Comparison of ENCODE assay signal across 17 cellular contexts in genomic region chr7:121953164-121953563, GRCh38.
DNase-seq lines count a peak whose midpoint lies in the region; ATAC-seq, FAIRE-seq and TF ChIP-seq lines count a peak whose summit lies in the region.
"Had no signal": no experiment of that assay in that cellular context is flagged by ENCODE, and none has a peak within 500 bp of the region (broad histone marks: within the 10 kb centered on the region; RNA-seq: fewer than 3 reads in every experiment).

No MANE protein-coding gene starts in this region.

- POLR2A ChIA-PET in HepG2 (lab: Yijun Ruan, JAX) = no interaction called here
- POLR2A ChIA-PET in WTC11 (lab: Charles Lee) = no interaction called here

- no peaks in the 10 kb centered on the region for H3K79me1 ChIP-seq in H9 (ENCODE audit: insufficient read depth, low read depth, low read length, poor library complexity, severe bottlenecking)

- H3K4me3 ChIP-seq in HepG2 (replicated peaks in 1 of 3; ENCODE audit: insufficient read depth in 1 of 3, low read depth in 2 of 3, low read length in 3 of 3) = no peak overlapping the region
- H3K4me3 ChIP-seq in right lobe of liver = no peak overlapping the region
- H3K4me3 ChIP-seq: A549 had no signal

- H3K36me3 Mint-ChIP-seq in H9 (ENCODE audit: insufficient read depth in 1 of 3, low read depth in 3 of 3) (peaks cover 17 to 35% (median 22%) of the 10 kb centered on the region in 3 experiments), WTC11 (peaks cover 17% of the 10 kb centered on the region)
- H3K36me3 Mint-ChIP-seq: CD8-positive, alpha-beta memory T cell had no signal

- H3K23ac ChIP-seq in H9 (ENCODE audit: insufficient read length, low read depth, low read length) = no peak overlapping the region

- no peak overlapping the region for H2BK120ac ChIP-seq in H9 (ENCODE audit: low read depth, low read length, poor library complexity, severe bottlenecking)

- H3K36me3 ChIP-seq in HepG2 (replicated peaks in 1 of 2; ENCODE audit: control insufficient read depth in 1 of 2, insufficient read depth in 2 of 2, low read length in 2 of 2) (no peaks in the 10 kb centered on the region), right lobe of liver (no peaks in the 10 kb centered on the region)
- H3K36me3 ChIP-seq: BE2C had no signal

- H3K27me3 Mint-ChIP-seq in H9 (ENCODE audit: low read depth) = no peaks in the 10 kb centered on the region; the same call in 1 of the 2 replicates
- no peaks in the 10 kb centered on the region for H3K27me3 Mint-ChIP-seq in WTC11 (ENCODE audit: low read depth)
- H3K27me3 Mint-ChIP-seq: CD8-positive, alpha-beta memory T cell had no signal

- TF ChIP-seq CTCF in HepG2 (CRISPR knock-in tag; IDR thresholded peaks at IDR 0.05) = no peak
- TF ChIP-seq CTCF in right lobe of liver (IDR thresholded peaks at IDR 0.05) = no peak
- no peak for TF ChIP-seq CTCF in H9 (conservative IDR thresholded peaks at IDR 0.05)
- no peak for TF ChIP-seq CTCF in WTC11 (IDR thresholded peaks at IDR 0.05)

- no peak overlapping the region for H3K18ac ChIP-seq in H9 (ENCODE audit: insufficient read length, low read depth, low read length)

- no peak overlapping the region for H2BK5ac ChIP-seq in H9 (ENCODE audit: insufficient read length, low read length)

- H3K27ac ChIP-seq in HepG2 (ENCODE audit: extremely low read length, insufficient read depth, low read length) (no peak overlapping the region), right lobe of liver (no peak overlapping the region), H9 (ENCODE audit: insufficient read length, low read depth, low read length) (peak overlapping the region; percentile 93)
- H3K27ac ChIP-seq: A549, HL-60 had no signal

- CTCF ChIA-PET in HepG2 (lab: Yijun Ruan, JAX; ENCODE audit: low intra/inter-chr PET ratio, low total read pairs) = no interaction called here
- CTCF ChIA-PET in WTC11 (lab: Charles Lee) = interaction anchor here (1.3 to 1.5 kb wide), 2 partner anchors 18 to 41 kb away, joined by 3 to 7 read pairs; no protein-coding TSS in a partner anchor

- H2BK15ac ChIP-seq in H9 (ENCODE audit: low read depth, low read length) = no peak overlapping the region

- H3K4me1 ChIP-seq in HepG2 (ENCODE audit: insufficient read depth, low read length) = no peaks in the 10 kb centered on the region
- no peaks in the 10 kb centered on the region for H3K4me1 ChIP-seq in right lobe of liver
- peaks cover 12% of the 10 kb centered on the region for H3K4me1 ChIP-seq in H9 (ENCODE audit: insufficient read depth, low read length)
- H3K4me1 ChIP-seq: A549, BE2C, Caco-2 had no signal

- H2AFZ ChIP-seq in HepG2 (ENCODE audit: low read length) (no peak overlapping the region), H9 (ENCODE audit: low read length) (no peak overlapping the region)

- H3K27ac Mint-ChIP-seq in H9 (peak overlapping the region in 1 of 3 experiments; percentile 2; a peak in 3 of 7 replicates), WTC11 (peak overlapping the region; percentile 88)
- H3K27ac Mint-ChIP-seq: CD8-positive, alpha-beta memory T cell had no signal

- no TSS peak for BruUV-seq in HepG2 (replicated peaks; lab: Mats Ljungman, UMichigan)

- H3K56ac ChIP-seq in H9 (ENCODE audit: insufficient read length, low read depth, low read length) = no peak overlapping the region

- H3K4me3 Mint-ChIP-seq in H9 (no peak overlapping the region), WTC11 (peak overlapping the region; percentile 8; the same call in 1 of the 2 replicates)
- H3K4me3 Mint-ChIP-seq: CD8-positive, alpha-beta memory T cell had no signal

- H3K14ac ChIP-seq in H9 (ENCODE audit: insufficient read depth, low read length) = no peak overlapping the region

- TF ChIP-seq RAD21 in HepG2 (CRISPR knock-in tag; IDR thresholded peaks at IDR 0.05) = no peak

- TF ChIP-seq EP300 in HepG2 (IDR thresholded peaks at IDR 0.05; ENCODE audit: low read depth in 2 of 2, low read length in 2 of 2) (no peak), HepG2 (CRISPR knock-in tag; IDR thresholded peaks at IDR 0.05; ENCODE audit: borderline replicate concordance) (no peak)

- H3K27me3 ChIP-seq in HepG2 (ENCODE audit: control insufficient read depth in 1 of 2, insufficient read depth in 2 of 2, low read length in 2 of 2) (no peaks in the 10 kb centered on the region), right lobe of liver (no peaks in the 10 kb centered on the region), H9 (ENCODE audit: insufficient read depth, low read length) (no peaks in the 10 kb centered on the region)
- H3K27me3 ChIP-seq: BE2C had no signal

- H2BK12ac ChIP-seq in H9 (ENCODE audit: insufficient read length, low read depth, low read length) = no peak overlapping the region

- H3K79me2 ChIP-seq in HepG2 (ENCODE audit: insufficient read depth, low read length) = no peaks in the 10 kb centered on the region
- peaks cover 17% of the 10 kb centered on the region; the same call in 1 of the 2 replicates for H3K79me2 ChIP-seq in H9 (ENCODE audit: insufficient read depth, low read length)

- TF ChIP-seq POLR2A in HepG2 (IDR thresholded peaks at IDR 0.05; ENCODE audit: insufficient read depth in 1 of 2, low read depth in 2 of 2, low read length in 2 of 2) = no peak
- TF ChIP-seq POLR2A in right lobe of liver (IDR thresholded peaks at IDR 0.05) = no peak

- H3K9ac ChIP-seq in HepG2 (ENCODE audit: insufficient read depth, low read depth, low read length) (no peak overlapping the region), H9 (ENCODE audit: extremely low read depth, insufficient read length, low read length) (no peak overlapping the region)

- no peaks in the 10 kb centered on the region for H3K23me2 ChIP-seq in H9 (ENCODE audit: insufficient read length, low read depth, low read length, poor library complexity, severe bottlenecking)

- no peak for FAIRE-seq in HepG2 (lab: Jason Lieb, UNC)
- FAIRE-seq: A549, GM12892 had no signal

- ATAC-seq in HepG2 (no peak), right lobe of liver (no peak), WTC11 (no peak), left ventricle myocardium superior (no peak)
- ATAC-seq: A549, HCT116 had no signal

- H4K20me1 ChIP-seq in HepG2 (ENCODE audit: insufficient read depth, low read length) = no peaks in the 10 kb centered on the region
- H4K20me1 ChIP-seq in H9 (ENCODE audit: control insufficient read depth, insufficient read depth, insufficient read length) = no peaks in the 10 kb centered on the region

- H4K5ac ChIP-seq in H9 (ENCODE audit: insufficient read length, low read depth, low read length) = no peak overlapping the region

- no peak overlapping the region for H3K4ac ChIP-seq in H9 (ENCODE audit: low read depth, low read length)

- no peak overlapping the region for H3T11ph ChIP-seq in H9 (ENCODE audit: low read length)

- no peak for DNase-seq in HepG2 (ENCODE audit: low spot score)
- DNase-seq in right lobe of liver = no peak
- no peak for DNase-seq in H9
- no peak for DNase-seq in WTC11 (ENCODE audit: low spot score)
- no peak for DNase-seq in activated naive CD4-positive, alpha-beta T cell treated with anti-CD3 and anti-CD28 coated beads, Interleukin-2, amount 50 U/mL, for 16 hours
- no peak for DNase-seq in left ventricle myocardium superior
- no peak for DNase-seq in hippocampal formation (lab: John Stamatoyannopoulos, UW)
- DNase-seq: BE2C; Caco-2; CD8-positive, alpha-beta memory T cell; DND-41; GDM1; GOT3 had no signal

- peaks cover 52 to 57% of the 10 kb centered on the region in 2 experiments for H3K4me1 Mint-ChIP-seq in H9
- H3K4me1 Mint-ChIP-seq in WTC11 = peaks cover 88% of the 10 kb centered on the region
- H3K4me1 Mint-ChIP-seq: CD8-positive, alpha-beta memory T cell had no signal

- no peak overlapping the region for H4K8ac ChIP-seq in H9 (replicated peaks; ENCODE audit: insufficient read length, low read depth, low read length)

- no peaks in the 10 kb centered on the region for H3K9me3 ChIP-seq in HepG2 (ENCODE audit: low read length)
- H3K9me3 ChIP-seq in right lobe of liver = no peaks in the 10 kb centered on the region
- H3K9me3 ChIP-seq in H9 (ENCODE audit: control insufficient read depth, low read depth, low read length) = no peaks in the 10 kb centered on the region
- H3K9me3 ChIP-seq: A549, BE2C, Caco-2 had no signal

- intact Hi-C loops in HepG2 (cut with micrococcal nuclease; ENCODE audit: unreplicated experiment) (no loop called here), right lobe of liver (cut with DNase I) (no loop called here), left ventricle myocardium superior (cut with micrococcal nuclease) (no loop called here)

- in situ Hi-C loops in HepG2 (cut with HindIII; ENCODE audit: extremely low pct_ligation_motif_present, low pct_unique_long_range_greater_than_20kb) = no loop called here

- H2AK5ac ChIP-seq in H9 (ENCODE audit: insufficient read length, low read length) = no peak overlapping the region

- H2BK20ac ChIP-seq in H9 (ENCODE audit: low read depth, low read length, poor library complexity, severe bottlenecking) = no peak overlapping the region

- H3K4me2 ChIP-seq in HepG2 (ENCODE audit: low read depth, low read length) (no peak overlapping the region), H9 (ENCODE audit: insufficient read depth, insufficient read length, low read length) (no peak overlapping the region)
- H3K4me2 ChIP-seq: A549 had no signal

- H3K9me3 Mint-ChIP-seq in H9 (no peaks in the 10 kb centered on the region), WTC11 (no peaks in the 10 kb centered on the region)

- no peak overlapping the region for H4K91ac ChIP-seq in H9 (ENCODE audit: insufficient read length, low read depth, low read length)

TF ChIP-seq in HepG2, 621 proteins besides CTCF, POLR2A, EP300 and RAD21:
- TF ChIP-seq CEBPB (IDR thresholded peaks at IDR 0.05; ENCODE audit: borderline replicate concordance, low read depth, low read length) = peak; percentile 34; the same call in 1 of the 2 replicates
- TF ChIP-seq, protein P1, sequence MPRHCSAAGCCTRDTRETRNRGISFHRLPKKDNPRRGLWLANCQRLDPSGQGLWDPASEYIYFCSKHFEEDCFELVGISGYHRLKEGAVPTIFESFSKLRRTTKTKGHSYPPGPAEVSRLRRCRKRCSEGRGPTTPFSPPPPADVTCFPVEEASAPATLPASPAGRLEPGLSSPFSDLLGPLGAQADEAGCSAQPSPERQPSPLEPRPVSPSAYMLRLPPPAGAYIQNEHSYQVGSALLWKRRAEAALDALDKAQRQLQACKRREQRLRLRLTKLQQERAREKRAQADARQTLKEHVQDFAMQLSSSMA (CRISPR knock-in tag; IDR thresholded peaks at IDR 0.05) = no peak
- TF ChIP-seq ATF7 (IDR thresholded peaks at IDR 0.05) = peak; percentile 67
- no peak for TF ChIP-seq ATF7 (CRISPR knock-in tag; IDR thresholded peaks at IDR 0.05)

TF ChIP-seq in WTC11, 78 proteins besides CTCF, POLR2A, EP300 and RAD21 (continues in another document):
- TF ChIP-seq CBFB (CRISPR knock-in tag; IDR thresholded peaks at IDR 0.05; ENCODE audit: low read depth) = no peak
